ENCODE assay signal across 9 cellular contexts in the genomic region with DNA sequence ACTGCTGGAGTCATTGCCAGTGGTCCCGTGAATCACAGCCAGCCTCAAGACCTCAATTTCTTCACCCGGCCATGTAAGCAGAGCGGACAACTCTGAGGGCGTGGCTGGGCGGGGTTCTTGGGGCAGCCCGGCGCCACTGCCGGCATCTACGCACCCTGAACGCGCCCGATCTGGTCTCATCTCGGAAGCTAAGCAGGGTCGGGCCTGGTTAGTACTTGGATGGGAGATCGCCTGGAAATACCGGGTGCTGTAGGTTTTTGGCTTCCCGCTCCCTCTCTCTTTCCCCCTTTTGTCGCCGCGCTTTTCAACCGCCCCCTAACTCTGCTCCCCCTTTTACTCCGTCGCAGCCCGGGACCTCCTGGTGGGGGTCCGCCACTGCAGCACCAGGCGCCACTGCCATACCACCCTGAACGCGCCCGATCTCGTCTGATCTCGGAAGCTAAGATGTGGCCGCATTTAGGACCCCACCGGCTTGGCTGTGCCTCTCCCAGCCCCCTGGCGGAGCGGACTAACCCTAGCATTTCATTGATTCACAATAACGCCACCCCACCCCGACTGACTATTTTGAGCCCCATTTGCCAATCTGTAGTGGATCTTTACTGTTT. TPM values are rescaled to one million over a fixed set of nuclear protein-coding genes. Genes with fewer than 3 reads are reported as not detected.
DNase-seq lines count a peak whose midpoint lies in the region; ATAC-seq and TF ChIP-seq lines count a peak whose summit lies in the region.
"Had no signal": no experiment of that assay in that cellular context is flagged by ENCODE, and none has a peak within 500 bp of the region (broad histone marks: within the 10 kb centered on the region; RNA-seq: fewer than 3 reads in every experiment).

No MANE protein-coding gene starts in this region.

- peaks cover 43 to 54% of the 10 kb centered on the region in 2 donors for H3K27me3 Mint-ChIP-seq in T-cell

- peak; percentile 47 to 54 for DNase-seq in NCI-H524 (lab: John Stamatoyannopoulos, UW)
- DNase-seq in NCI-H524 treated with DMSO at 0.1 percent for 48 hours (lab: John Stamatoyannopoulos, UW), result no peak
- DNase-seq in T-cell, result peak in 32 of 34 experiments; percentile 8 to 53 (median 26)
- DNase-seq in cardiac fibroblast (ENCODE audit: low read depth in 2 of 2), result peak; percentile 68 to 75
- DNase-seq in left lung, result peak; percentile 43 to 85
- DNase-seq in stimulated activated CD8-positive, alpha-beta memory T cell treated with anti-CD3 and anti-CD28 coated beads, Interleukin-2, amount 100 ng/mL, for 48 hours (ENCODE audit: low read depth in 2 of 2), result peak; percentile 58 to 64
- DNase-seq in mucosa of gallbladder (ENCODE audit: low spot score), result no peak

- H3K4me3 Mint-ChIP-seq in T-cell, result peak overlapping the region; percentile 60 to 73 (median 61)

- POLR2A ChIA-PET in T-cell (lab: Charles Lee), result no interaction called here

- H3K27ac Mint-ChIP-seq in T-cell, result no peak overlapping the region

- H3K27ac ChIP-seq in left lung, result no peak overlapping the region
- H3K27ac ChIP-seq: BLaER1 treated with 17β-estradiol and CSF1 and Interleukin-3, amounts not matched to agents 10 nM and 100 nM had no signal

- H3K36me3 ChIP-seq in left lung, result no peaks in the 10 kb centered on the region

- peaks cover 32 to 61% of the 10 kb centered on the region in 2 donors for H3K27me3 ChIP-seq in left lung

- no peaks in the 10 kb centered on the region for H3K4me1 ChIP-seq in left lung
- H3K4me1 ChIP-seq: BLaER1 treated with 17β-estradiol and CSF1 and Interleukin-3, amounts not matched to agents 10 nM and 100 nM had no signal

- H3K4me3 ChIP-seq in cardiac fibroblast (replicated peaks in 1 of 2; ENCODE audit: low read depth in 2 of 2, low read length in 2 of 2) (peak overlapping the region; percentile 51), left lung (peak overlapping the region; percentile 6 to 7)

- no peaks in the 10 kb centered on the region for H3K9me3 ChIP-seq in left lung

- CTCF ChIA-PET in T-cell (lab: Charles Lee), result interaction anchor here in 1 of 2 donors (0.6 kb wide), 1 partner anchor 320 kb away, joined by 3 read pairs; no protein-coding TSS in a partner anchor

- no peaks in the 10 kb centered on the region for H3K36me3 Mint-ChIP-seq in T-cell

- peaks cover 10 to 15% (median 10%) of the 10 kb centered on the region in 3 donors for H3K4me1 Mint-ChIP-seq in T-cell

- intact Hi-C loops in left lung (cut with DNase I), result no loop called here

- ATAC-seq in T-cell (replicated peaks in 1 of 4) (peak in 2 of 4 experiments; percentile 61 to 76), left lung (peak; percentile 80), HG02623 (IDR thresholded peaks at IDR 0.05; ENCODE audit: unreplicated experiment) (no peak)

- no peaks in the 10 kb centered on the region for H3K9me3 Mint-ChIP-seq in T-cell

- TF ChIP-seq CTCF in cardiac fibroblast (IDR thresholded peaks at IDR 0.05; ENCODE audit: low read depth, low read length) (peak; percentile 43), left lung (IDR thresholded peaks at IDR 0.05) (no peak)

RNA-seq across cellular contexts. Expression of a gene that starts 25.3 kb away (rescaled TPM):
- total RNA-seq in T-cell (1 to 10 TPM; 1.4 to 3.7 (median 3.2) TPM), left lung (1 to 10 TPM; 1.1 to 3.4 TPM), mucosa of gallbladder (2.6 TPM)

RNA-seq across cellular contexts. Expression of a gene that starts 41.8 kb away (rescaled TPM):
- total RNA-seq in T-cell (10 to 100 TPM; 15.8 to 23.4 (median 16.7) TPM), left lung (100 to 1,000 TPM; 177 to 239 TPM), mucosa of gallbladder (75.8 TPM)

Comparison
In these comparisons a context has a peak if more than half of its experiments do, and no peak if none do; other contexts are left out.
1. DNase-seq: peak in NCI-H524 (2 of 2), T-cell (32 of 34), cardiac fibroblast (2 of 2), left lung (2 of 2) and stimulated activated CD8-positive, alpha-beta memory T cell treated with anti-CD3 and anti-CD28 coated beads, Interleukin-2, amount 100 ng/mL, for 48 hours (2 of 2); none in NCI-H524 treated with DMSO at 0.1 percent for 48 hours (single experiment) and mucosa of gallbladder (single experiment).